In the genomic region with DNA sequence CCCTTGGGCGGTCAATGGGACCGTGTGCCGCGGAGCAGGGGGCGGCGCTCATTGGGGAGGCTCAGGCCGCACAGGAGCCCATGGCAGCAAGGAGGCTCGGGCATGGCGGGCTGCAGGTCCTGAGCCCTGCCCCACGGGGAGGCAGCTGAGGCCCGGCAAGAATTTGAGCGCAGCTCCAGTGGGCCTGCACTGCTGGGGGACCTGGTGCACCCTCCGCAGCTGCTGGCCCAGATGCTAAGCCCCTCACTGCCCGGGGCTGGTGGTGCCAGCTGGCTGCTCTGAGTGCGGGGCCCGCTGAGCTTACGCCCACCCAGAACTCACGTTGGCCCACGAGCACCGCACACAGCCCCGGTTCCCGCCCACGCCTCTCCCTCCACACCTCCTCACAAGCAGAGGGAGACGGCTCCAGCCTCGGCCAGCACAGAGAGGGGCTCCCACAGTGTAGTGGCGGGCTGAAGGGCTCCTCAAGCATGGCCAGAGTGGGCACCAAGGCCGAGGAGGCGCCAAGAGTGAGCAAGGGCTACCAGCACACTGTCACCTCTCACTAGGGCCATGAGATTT, we compare ENCODE assay signal across 21 cellular contexts.
"Had no signal": no experiment of that assay in that cellular context is flagged by ENCODE, and none has a peak within 500 bp of the region (broad histone marks: within the 10 kb centered on the region; RNA-seq: fewer than 3 reads in every experiment).

No MANE protein-coding gene starts in this region.

- H3K4me1 Mint-ChIP-seq: naive thymus-derived CD4-positive, alpha-beta T cell; natural killer cell; nephron; neural progenitor cell; stimulated activated effector memory CD8-positive, alpha-beta T cell treated with anti-CD3 and anti-CD28 coated beads, Interleukin-12 subunit alpha, Interleukin-12 subunit beta, amount 100 ng/mL, for 72 hours had no signal

- H3K27ac Mint-ChIP-seq: naive thymus-derived CD4-positive, alpha-beta T cell; natural killer cell; nephron; neural progenitor cell; stimulated activated effector memory CD8-positive, alpha-beta T cell treated with anti-CD3 and anti-CD28 coated beads, Interleukin-12 subunit alpha, Interleukin-12 subunit beta, amount 100 ng/mL, for 72 hours; stimulated activated naive CD8-positive, alpha-beta T cell treated with anti-CD3 and anti-CD28 coated beads, Interleukin-15, Interleukin-2, amounts not matched to agents 100 ng/mL and 50 ng/mL, for 24 hours; type B pancreatic cell had no signal

- H3K4me3 Mint-ChIP-seq: naive thymus-derived CD4-positive, alpha-beta T cell; natural killer cell; nephron; neural progenitor cell; stimulated activated effector memory CD8-positive, alpha-beta T cell treated with anti-CD3 and anti-CD28 coated beads, Interleukin-12 subunit alpha, Interleukin-12 subunit beta, amount 100 ng/mL, for 72 hours; stimulated activated naive CD8-positive, alpha-beta T cell treated with anti-CD3 and anti-CD28 coated beads, Interleukin-15, Interleukin-2, amounts not matched to agents 100 ng/mL and 50 ng/mL, for 24 hours; type B pancreatic cell had no signal

- H3K36me3 Mint-ChIP-seq: naive thymus-derived CD4-positive, alpha-beta T cell; natural killer cell; neural progenitor cell; stimulated activated effector memory CD8-positive, alpha-beta T cell treated with anti-CD3 and anti-CD28 coated beads, Interleukin-12 subunit alpha, Interleukin-12 subunit beta, amount 100 ng/mL, for 72 hours; type B pancreatic cell had no signal

- H3K27me3 Mint-ChIP-seq: stimulated activated naive CD8-positive, alpha-beta T cell treated with anti-CD3 and anti-CD28 coated beads, Interleukin-15, Interleukin-2, amounts not matched to agents 100 ng/mL and 50 ng/mL, for 24 hours; type B pancreatic cell had no signal

- H3K9me3 Mint-ChIP-seq: stimulated activated naive CD8-positive, alpha-beta T cell treated with anti-CD3 and anti-CD28 coated beads, Interleukin-15, Interleukin-2, amounts not matched to agents 100 ng/mL and 50 ng/mL, for 24 hours had no signal

- DNase-seq: naive thymus-derived CD4-positive, alpha-beta T cell; natural killer cell; nucleus accumbens; retina; right lobe of liver; sigmoid colon; small intestine; stimulated activated CD4-positive, alpha-beta T cell treated with anti-CD3 and anti-CD28 coated beads, Interleukin-15, amount 100 ng/mL, for 24 hours; stimulated activated CD4-positive, alpha-beta T cell treated with anti-CD3 and anti-CD28 coated beads, Interleukin-2, amount 100 ng/mL, for 24 hours; stimulated activated CD4-positive, alpha-beta T cell treated with anti-CD3 and anti-CD28 coated beads, Interleukin-2, amount 100 ng/mL, for 48 hours; stimulated activated CD4-positive, alpha-beta T cell treated with anti-CD3 and anti-CD28 coated beads, Interleukin-4, amount 100 ng/mL, for 24 hours; stimulated activated naive CD4-positive, alpha-beta T cell; substantia nigra; tibial artery; transverse colon had no signal

- ATAC-seq: naive thymus-derived CD4-positive, alpha-beta T cell; natural killer cell; pancreas; right lobe of liver; stimulated activated effector memory CD8-positive, alpha-beta T cell treated with anti-CD3 and anti-CD28 coated beads, Interleukin-12 subunit alpha, Interleukin-12 subunit beta, amount 100 ng/mL, for 72 hours had no signal
